Comparison of ENCODE assay signal across 15 cellular contexts in genomic region chr11:42066113-42066512, GRCh38.
DNase-seq lines count a peak whose midpoint lies in the region; ATAC-seq and TF ChIP-seq lines count a peak whose summit lies in the region.
"Had no signal": no experiment of that assay in that cellular context is flagged by ENCODE, and none has a peak within 500 bp of the region (broad histone marks: within the 10 kb centered on the region; RNA-seq: fewer than 3 reads in every experiment).

No MANE protein-coding gene starts in this region.

- no peaks in the 10 kb centered on the region for H3K36me3 ChIP-seq in PC-3 (ENCODE audit: low read depth, low read length)
- no peaks in the 10 kb centered on the region for H3K36me3 ChIP-seq in WERI-Rb-1
- H3K36me3 ChIP-seq in thyroid gland: no peaks in the 10 kb centered on the region

- CTCF ChIA-PET in PC-3 (lab: Charles Lee): no interaction called here

- no peak for TF ChIP-seq CTCF in PC-3 (conservative IDR thresholded peaks at IDR 0.05; ENCODE audit: low read depth, low read length)
- TF ChIP-seq CTCF in dorsolateral prefrontal cortex (IDR thresholded peaks at IDR 0.05 in 54 of 56, conservative IDR thresholded peaks at IDR 0.05 in 2 of 56; ENCODE audit: low read depth in 1 of 56, partially characterized antibody in 56 of 56): no peak
- TF ChIP-seq CTCF in WERI-Rb-1 (IDR thresholded peaks at IDR 0.05; ENCODE audit: low read depth, low read length): no peak
- no peak for TF ChIP-seq CTCF in thyroid gland (IDR thresholded peaks at IDR 0.05)

- H4K20me1 ChIP-seq in PC-3 (ENCODE audit: low read length): no peaks in the 10 kb centered on the region

- no peak overlapping the region for H3K4me3 ChIP-seq in PC-3 (ENCODE audit: low read length)
- no peak overlapping the region for H3K4me3 ChIP-seq in dorsolateral prefrontal cortex
- H3K4me3 ChIP-seq in WERI-Rb-1 (ENCODE audit: low read depth, low read length): no peak overlapping the region
- no peak overlapping the region for H3K4me3 ChIP-seq in thyroid gland (replicated peaks in 1 of 3)
- H3K4me3 ChIP-seq: K562 had no signal

- H3K27me3 ChIP-seq in PC-3 (ENCODE audit: low read length) (no peaks in the 10 kb centered on the region), dorsolateral prefrontal cortex (no peaks in the 10 kb centered on the region), WERI-Rb-1 (ENCODE audit: insufficient read depth, low read depth, severe bottlenecking) (peaks cover 30% of the 10 kb centered on the region), thyroid gland (no peaks in the 10 kb centered on the region)

- POLR2A ChIA-PET in PC-3 (lab: Charles Lee; ENCODE audit: unreplicated experiment): no interaction called here

- H3K79me2 ChIP-seq in PC-3 (ENCODE audit: low read length): no peaks in the 10 kb centered on the region

- H3F3A ChIP-seq in PC-3 (ENCODE audit: low read length, unreplicated experiment): no peaks in the 10 kb centered on the region

- no peak overlapping the region for H3K9ac ChIP-seq in PC-3 (ENCODE audit: low read length)

- ATAC-seq in PC-3: no peak
- ATAC-seq: activated CD8-positive, alpha-beta T cell treated with anti-CD3 and anti-CD28 coated beads, Interleukin-2, amount 10 ng/mL, durations not matched to agents 7 days and 5 days; HCT116; K562; stimulated activated memory B cell treated with anti-CD40 and anti-IgM and Interleukin-4, amounts not matched to agents 10 μg/mL and 1 μg/mL and 100 μg/mL, for 72 hours had no signal

- no peaks in the 10 kb centered on the region for H3K9me2 ChIP-seq in PC-3 (replicated peaks; ENCODE audit: low read length)

- intact Hi-C loops in PC-3 (cut with micrococcal nuclease) (no loop called here), dorsolateral prefrontal cortex (cut with DNase I) (no loop called here), thyroid gland (cut with DNase I) (no loop called here)

- no peak for TF ChIP-seq POLR2A in thyroid gland (IDR thresholded peaks at IDR 0.05)

- H3K4me2 ChIP-seq in PC-3 (ENCODE audit: low read length): no peak overlapping the region

- H3K4me1 ChIP-seq in PC-3 (ENCODE audit: insufficient read depth, low read length): no peaks in the 10 kb centered on the region
- H3K4me1 ChIP-seq in thyroid gland: no peaks in the 10 kb centered on the region

- DNase-seq in DMS53 (lab: John Stamatoyannopoulos, UW): peak; percentile 14
- DNase-seq in DMS53 treated with DMSO at 0.1 percent for 48 hours (lab: John Stamatoyannopoulos, UW; ENCODE audit: unreplicated experiment): no peak
- DNase-seq in PC-3: peak; percentile 39
- peak in 8 of 10 donors; percentile 3 to 58 (median 36) for DNase-seq in dorsolateral prefrontal cortex
- peak; percentile 33 for DNase-seq in occipital lobe (lab: John Stamatoyannopoulos, UW)
- no peak for DNase-seq in activated CD4-positive, CD25-positive, alpha-beta regulatory T cell (lab: John Stamatoyannopoulos, UW)
- DNase-seq in WERI-Rb-1: no peak
- DNase-seq in thyroid gland: no peak
- DNase-seq: 8988T; activated CD8-positive, alpha-beta T cell treated with anti-CD3 and anti-CD28 coated beads, Interleukin-2, amount 10 ng/mL, durations not matched to agents 7 days and 5 days; NCI-H1436; NCI-H526 had no signal

- H3K27ac ChIP-seq in PC-3 (ENCODE audit: low read length) (no peak overlapping the region), dorsolateral prefrontal cortex (no peak overlapping the region), WERI-Rb-1 (no peak overlapping the region), thyroid gland (no peak overlapping the region)

- BruUV-seq in PC-3 (replicated peaks; lab: Mats Ljungman, UMichigan): no TSS peak

- H2AFZ ChIP-seq in PC-3 (ENCODE audit: low read length): peak overlapping the region; percentile 72

- H3K9me3 ChIP-seq in PC-3 (ENCODE audit: low read length) (no peaks in the 10 kb centered on the region), WERI-Rb-1 (ENCODE audit: severe bottlenecking) (no peaks in the 10 kb centered on the region), thyroid gland (no peaks in the 10 kb centered on the region)

- WGBS in thyroid gland, 2 donors: 92 to 94% methylated on average over 15 of the region's 15 CpGs

Comparison
In these comparisons a context has a peak if more than half of its experiments do, and no peak if none do; other contexts are left out.
1. DNase-seq: peak in DMS53 (single experiment), PC-3 (single experiment), dorsolateral prefrontal cortex (8 of 10) and occipital lobe (single experiment); none in DMS53 treated with DMSO at 0.1 percent for 48 hours (single experiment), activated CD4-positive, CD25-positive, alpha-beta regulatory T cell (0 of 4), WERI-Rb-1 (single experiment) and thyroid gland (0 of 2).